19 cellular contexts compared by ENCODE assay signal in genomic region chr16:89346869-89347268, GRCh38.
DNase-seq lines count a peak whose midpoint lies in the region; ATAC-seq, FAIRE-seq and TF ChIP-seq lines count a peak whose summit lies in the region.
"Had no signal": no experiment of that assay in that cellular context is flagged by ENCODE, and none has a peak within 500 bp of the region (broad histone marks: within the 10 kb centered on the region; RNA-seq: fewer than 3 reads in every experiment).

No MANE protein-coding gene starts in this region.

- H3K27me3 Mint-ChIP-seq in CD8-positive, alpha-beta T cell (ENCODE audit: low read depth): no peaks in the 10 kb centered on the region
- no peaks in the 10 kb centered on the region for H3K27me3 Mint-ChIP-seq in naive thymus-derived CD4-positive, alpha-beta T cell

- peak overlapping the region in 1 of 2 experiments; percentile 57; a peak in 1 of 4 replicates for H3K9ac ChIP-seq in K562 (ENCODE audit: insufficient read depth in 1 of 2, low read depth in 2 of 2, low read length in 2 of 2)

- WGBS in A549 (ENCODE audit: missing lambda C conversion rate): 71% methylated on average over 9 of the region's 9 CpGs
- 74% methylated on average over 9 of the region's 9 CpGs for WGBS in K562 (ENCODE audit: insufficient coverage, low coverage, missing lambda C conversion rate)

- BruUV-seq in K562 (replicated peaks; lab: Mats Ljungman, UMichigan): no TSS peak

- peaks cover 5% of the 10 kb centered on the region for H3K36me3 ChIP-seq in CD8-positive, alpha-beta T cell (ENCODE audit: insufficient read depth, low read length)
- peaks cover 33% of the 10 kb centered on the region; the same call in 2 of the 3 replicates for H3K36me3 ChIP-seq in K562 (ENCODE audit: control insufficient read depth, insufficient read depth, low read length)
- H3K36me3 ChIP-seq in naive thymus-derived CD4-positive, alpha-beta T cell (ENCODE audit: control insufficient read depth in 2 of 3, insufficient read depth in 3 of 3, low read length in 3 of 3): peaks cover 0 to 11% (median 0%) of the 10 kb centered on the region in 3 experiments

- no peaks in the 10 kb centered on the region for H3K9me3 Mint-ChIP-seq in CD8-positive, alpha-beta T cell
- peaks cover 0 to 2% (median 0%) of the 10 kb centered on the region in 11 donors for H3K9me3 Mint-ChIP-seq in naive thymus-derived CD4-positive, alpha-beta T cell

- DNase-seq in A549 (ENCODE audit: low read depth in 1 of 2, low spot score in 1 of 2) (no peak), K562 (ENCODE audit: extremely low read depth in 1 of 4, low spot score in 3 of 4) (no peak), omental fat pad (ENCODE audit: low spot score) (no peak), kidney tubule cell (ENCODE audit: low spot score) (no peak), SK-N-DZ (ENCODE audit: low spot score) (no peak), cerebellar nuclear complex (lab: John Stamatoyannopoulos, UW) (no peak)
- no peak for DNase-seq in CD8-positive, alpha-beta T cell
- no peak for DNase-seq in naive thymus-derived CD4-positive, alpha-beta T cell
- DNase-seq: activated CD4-positive, alpha-beta T cell treated with anti-CD3 and anti-CD28 coated beads, Interleukin-2, amount 50 U/mL, for 1 hour; activated gamma-delta T cell; cortex of kidney; DMS153; NCI-H1417 treated with DMSO at 0.1 percent for 48 hours; NCI-H2227 treated with DMSO at 0.1 percent for 48 hours; SIG-M5; stimulated activated CD4-positive, alpha-beta T cell treated with anti-CD3 and anti-CD28 coated beads, Interleukin-12 subunit alpha, Interleukin-12 subunit beta, amount 100 ng/mL, for 4 hours had no signal

- H3K4me3 ChIP-seq in A549: no peak overlapping the region
- H3K4me3 ChIP-seq in CD8-positive, alpha-beta T cell (ENCODE audit: low read depth, low read length): no peak overlapping the region
- no peak overlapping the region for H3K4me3 ChIP-seq in K562
- H3K4me3 ChIP-seq in naive thymus-derived CD4-positive, alpha-beta T cell (ENCODE audit: low read length): no peak overlapping the region

- H4K20me1 ChIP-seq in K562 (replicated peaks; ENCODE audit: control insufficient read depth, insufficient read depth, low read length): peaks cover 63% of the 10 kb centered on the region

- peaks cover 13% of the 10 kb centered on the region for H3K9me1 ChIP-seq in K562 (ENCODE audit: control insufficient read depth, insufficient read depth, low read length)

- ATAC-seq in A549 (peak in 1 of 2 experiments; percentile 25; a peak in 3 of 6 replicates), K562 (0 out of 3 replicates have a peak, but pooled peaks have one; percentile 19), omental fat pad (ENCODE audit: low FRiP score) (no peak)
- no peak for ATAC-seq in CD8-positive, alpha-beta T cell
- ATAC-seq in naive thymus-derived CD4-positive, alpha-beta T cell: no peak

- CTCF ChIA-PET in A549 (lab: Yijun Ruan, JAX) (interaction anchor here (1.5 kb wide), 1 partner anchor 58 kb away, joined by 3 read pairs; no protein-coding TSS in a partner anchor), K562 (lab: Yijun Ruan, JAX; ENCODE audit: low intra/inter-chr PET ratio) (no interaction called here)
- CTCF ChIA-PET in CD8-positive, alpha-beta T cell (lab: Charles Lee): no interaction called here
- CTCF ChIA-PET in naive thymus-derived CD4-positive, alpha-beta T cell (lab: Charles Lee): no interaction called here

- TF ChIP-seq POLR2A in A549 (IDR thresholded peaks at IDR 0.05; ENCODE audit: low read length) (no peak), K562 (conservative IDR thresholded peaks at IDR 0.05) (no peak)

- FAIRE-seq in A549 (lab: Jason Lieb, UNC) (no peak), K562 (lab: Jason Lieb, UNC) (no peak)
- FAIRE-seq: astrocyte, GM19239, islet of Langerhans had no signal

- H2AFZ ChIP-seq in K562 (ENCODE audit: low read depth, low read length): no peak overlapping the region

- H3K4me1 Mint-ChIP-seq in CD8-positive, alpha-beta T cell (ENCODE audit: low read depth): peaks cover 87% of the 10 kb centered on the region
- H3K4me1 Mint-ChIP-seq in naive thymus-derived CD4-positive, alpha-beta T cell: peaks cover 63 to 95% (median 86%) of the 10 kb centered on the region in 7 donors

- H3K4me1 ChIP-seq in A549 (peaks cover 58% of the 10 kb centered on the region), K562 (replicated peaks in 1 of 2; ENCODE audit: control insufficient read depth in 2 of 2, insufficient read depth in 2 of 2, low read length in 2 of 2) (peaks cover 11 to 27% of the 10 kb centered on the region in 2 experiments; a peak in 4 of 5 replicates)
- H3K4me1 ChIP-seq in CD8-positive, alpha-beta T cell (ENCODE audit: insufficient read depth, low read length): peaks cover 66% of the 10 kb centered on the region
- peaks cover 26 to 56% of the 10 kb centered on the region in 2 donors for H3K4me1 ChIP-seq in naive thymus-derived CD4-positive, alpha-beta T cell (ENCODE audit: control insufficient read depth in 2 of 2, insufficient read depth in 2 of 2, low read length in 2 of 2)

- no peak for TF ChIP-seq RAD21 in A549 (conservative IDR thresholded peaks at IDR 0.05 in 1 of 2, IDR thresholded peaks at IDR 0.05 in 1 of 2)
- TF ChIP-seq RAD21 in K562 (CRISPR knock-in tag; conservative IDR thresholded peaks at IDR 0.05 in 1 of 2, IDR thresholded peaks at IDR 0.05 in 1 of 2): no peak

- POLR2A ChIA-PET in A549 (lab: Yijun Ruan, JAX) (no interaction called here), K562 (lab: Yijun Ruan, JAX) (no interaction called here)
- POLR2A ChIA-PET in CD8-positive, alpha-beta T cell (lab: Charles Lee): no interaction called here
- POLR2A ChIA-PET in naive thymus-derived CD4-positive, alpha-beta T cell (lab: Charles Lee): no interaction called here

- H3K79me2 ChIP-seq in K562 (ENCODE audit: control insufficient read depth, insufficient read depth, low read length): peaks cover 100% of the 10 kb centered on the region

- H3K9me3 ChIP-seq in A549 (no peaks in the 10 kb centered on the region), K562 (replicated peaks; ENCODE audit: control insufficient read depth, insufficient read depth, low read depth, low read length) (no peaks in the 10 kb centered on the region)
- no peaks in the 10 kb centered on the region for H3K9me3 ChIP-seq in CD8-positive, alpha-beta T cell (ENCODE audit: low read length)
- no peaks in the 10 kb centered on the region for H3K9me3 ChIP-seq in naive thymus-derived CD4-positive, alpha-beta T cell (ENCODE audit: control insufficient read depth in 2 of 3, low read length in 3 of 3)

- H3K27ac Mint-ChIP-seq in CD8-positive, alpha-beta T cell: peak overlapping the region; percentile 41
- peak overlapping the region in 5 of 9 donors; percentile 10 to 48 (median 23) for H3K27ac Mint-ChIP-seq in naive thymus-derived CD4-positive, alpha-beta T cell

- peak overlapping the region; percentile 52; the same call in 2 of the 3 replicates for H3K4me2 ChIP-seq in A549
- no peak overlapping the region for H3K4me2 ChIP-seq in K562 (ENCODE audit: insufficient read depth, low read length)

- H3K4me3 Mint-ChIP-seq in CD8-positive, alpha-beta T cell: no peak overlapping the region
- peak overlapping the region in 4 of 10 donors; percentile 3 to 31 (median 16) for H3K4me3 Mint-ChIP-seq in naive thymus-derived CD4-positive, alpha-beta T cell

- H3K27me3 ChIP-seq in CD8-positive, alpha-beta T cell (ENCODE audit: insufficient read depth, low read length): no peaks in the 10 kb centered on the region
- no peaks in the 10 kb centered on the region for H3K27me3 ChIP-seq in K562 (ENCODE audit: control insufficient read depth in 2 of 2, insufficient read depth in 2 of 2, low read length in 2 of 2)
- H3K27me3 ChIP-seq in naive thymus-derived CD4-positive, alpha-beta T cell (ENCODE audit: control insufficient read depth in 2 of 2, insufficient read depth in 2 of 2, low read length in 2 of 2): no peaks in the 10 kb centered on the region

- intact Hi-C loops in CD8-positive, alpha-beta T cell (cut with DNase I, micrococcal nuclease): no loop called here
- intact Hi-C loops in K562 (cut with micrococcal nuclease): no loop called here
- intact Hi-C loops in naive thymus-derived CD4-positive, alpha-beta T cell (cut with micrococcal nuclease): no loop called here

- H3K27ac ChIP-seq in A549 (no peak overlapping the region), K562 (ENCODE audit: extremely low read depth, low read depth, low read length) (no peak overlapping the region)
- H3K27ac ChIP-seq in CD8-positive, alpha-beta T cell (ENCODE audit: low read depth, low read length): no peak overlapping the region
- H3K27ac ChIP-seq in naive thymus-derived CD4-positive, alpha-beta T cell (ENCODE audit: low read depth, low read length): no peak overlapping the region

- TF ChIP-seq CTCF in A549 (IDR thresholded peaks at IDR 0.05): no peak
- TF ChIP-seq CTCF in CD8-positive, alpha-beta T cell (IDR thresholded peaks at IDR 0.05): no peak
- TF ChIP-seq CTCF in K562 (IDR thresholded peaks at IDR 0.05 in 2 of 3, conservative IDR thresholded peaks at IDR 0.05 in 1 of 3; ENCODE audit: insufficient read depth in 2 of 3, low read depth in 1 of 3, low read length in 3 of 3): no peak
- TF ChIP-seq CTCF in omental fat pad (IDR thresholded peaks at IDR 0.05): no peak

- in situ Hi-C loops in K562 (cut with MboI): no loop called here

- H3K36me3 Mint-ChIP-seq in CD8-positive, alpha-beta T cell: peaks cover 46% of the 10 kb centered on the region
- H3K36me3 Mint-ChIP-seq in naive thymus-derived CD4-positive, alpha-beta T cell: peaks cover 0 to 20% (median 0%) of the 10 kb centered on the region in 5 donors

- TF ChIP-seq EP300 in A549 (IDR thresholded peaks at IDR 0.05) (no peak), K562 (IDR thresholded peaks at IDR 0.05; ENCODE audit: low read length) (no peak)

TF ChIP-seq in A549, 52 proteins besides CTCF, POLR2A, EP300 and RAD21 (continues in another document):
- TF ChIP-seq, protein P1, sequence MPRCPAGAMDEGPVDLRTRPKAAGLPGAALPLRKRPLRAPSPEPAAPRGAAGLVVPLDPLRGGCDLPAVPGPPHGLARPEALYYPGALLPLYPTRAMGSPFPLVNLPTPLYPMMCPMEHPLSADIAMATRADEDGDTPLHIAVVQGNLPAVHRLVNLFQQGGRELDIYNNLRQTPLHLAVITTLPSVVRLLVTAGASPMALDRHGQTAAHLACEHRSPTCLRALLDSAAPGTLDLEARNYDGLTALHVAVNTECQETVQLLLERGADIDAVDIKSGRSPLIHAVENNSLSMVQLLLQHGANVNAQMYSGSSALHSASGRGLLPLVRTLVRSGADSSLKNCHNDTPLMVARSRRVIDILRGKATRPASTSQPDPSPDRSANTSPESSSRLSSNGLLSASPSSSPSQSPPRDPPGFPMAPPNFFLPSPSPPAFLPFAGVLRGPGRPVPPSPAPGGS (IDR thresholded peaks at IDR 0.05): no peak
